ENCODE assay signal across 29 cellular contexts in genomic region chr16:86868070-86868469, GRCh38.
"Had no signal": no experiment of that assay in that cellular context is flagged by ENCODE, and none has a peak within 500 bp of the region (broad histone marks: within the 10 kb centered on the region; RNA-seq: fewer than 3 reads in every experiment).

No MANE protein-coding gene starts in this region.

- H3K9me3 ChIP-seq: colonic mucosa, esophagus squamous epithelium, gastrocnemius medialis had no signal

- H3K36me3 ChIP-seq: colonic mucosa, esophagus squamous epithelium, gastrocnemius medialis, heart left ventricle, WERI-Rb-1 had no signal

- H3K4me1 ChIP-seq: body of pancreas, colonic mucosa, foreskin keratinocyte had no signal

- DNase-seq: activated B cell treated with CpG ODN at 0.5 μM for 24 hours; activated CD4-positive, alpha-beta T cell treated with anti-CD3 and anti-CD28 coated beads for 48 hours; activated CD4-positive, alpha-beta T cell treated with anti-CD3 and anti-CD28 coated beads, Interleukin-2, amount 50 U/mL, for 1 hour; activated CD4-positive, alpha-beta T cell treated with anti-CD3 and anti-CD28 coated beads, Interleukin-2, amount 50 U/mL, for 48 hours; activated CD8-positive, alpha-beta memory T cell treated with anti-CD3 and anti-CD28 coated beads for 24 hours; activated CD8-positive, alpha-beta T cell treated with anti-CD3 and anti-CD28 coated beads for 36 hours; activated effector memory CD4-positive, alpha-beta T cell treated with Interleukin-2 at 50 U/mL for 16 hours; activated gamma-delta T cell treated with Interleukin-2 at 50 U/mL for 16 hours; activated naive CD4-positive, alpha-beta T cell treated with anti-CD3 and anti-CD28 coated beads, Interleukin-2, amount 50 U/mL, for 16 hours; activated naive CD4-positive, alpha-beta T cell treated with Interleukin-2 at 50 U/mL for 16 hours; activated T-cell treated with anti-CD3 and anti-CD28 coated beads, Interleukin-2, amount 50 U/mL, for 4 hours; amniotic stem cell; body of pancreas; central memory CD4-positive, alpha-beta T cell; cerebellar nuclear complex; colonic mucosa; effector CD8-positive, alpha-beta T cell; esophagus squamous epithelium; foreskin keratinocyte; gastrocnemius medialis; glutamatergic neuron; heart left ventricle; T-helper 1 cell; T-helper 17 cell; T1000; WERI-Rb-1 had no signal

- H3K27ac ChIP-seq: body of pancreas, colonic mucosa, epithelial cell of prostate, esophagus squamous epithelium, foreskin keratinocyte, gastrocnemius medialis, WERI-Rb-1 had no signal

- H3K27me3 ChIP-seq: body of pancreas, colonic mucosa, foreskin keratinocyte, gastrocnemius medialis, heart left ventricle had no signal

- ATAC-seq: activated CD4-positive, CD25-positive, alpha-beta regulatory T cell treated with anti-CD3 and anti-CD28 coated beads, Interleukin-2, amount 50 U/mL, for 24 hours; activated CD8-positive, alpha-beta T cell treated with anti-CD3 and anti-CD28 coated beads for 36 hours; activated T-cell treated with anti-CD3 and anti-CD28 coated beads, Interleukin-2, amount 50 U/mL, for 4 hours; activated T-helper 17 cell treated with anti-CD3 and anti-CD28 coated beads, Interleukin-2, amount 50 U/mL, for 72 hours; body of pancreas; foreskin keratinocyte; gastrocnemius medialis; heart left ventricle; T-helper 17 cell had no signal

- H3K4me3 ChIP-seq: body of pancreas, colonic mucosa, esophagus squamous epithelium, gastrocnemius medialis, heart left ventricle had no signal
